In genomic region chr11:618856-619624, GRCh38 we compare ENCODE assay signal across 26 cellular contexts. TPM values are rescaled to one million over a fixed set of nuclear protein-coding genes. Genes with fewer than 3 reads are reported as not detected.
"Had no signal": no experiment of that assay in that cellular context is flagged by ENCODE, and none has a peak within 500 bp of the region (broad histone marks: within the 10 kb centered on the region; RNA-seq: fewer than 3 reads in every experiment).

No MANE protein-coding gene starts in this region.

- H3K9me3 ChIP-seq: heart left ventricle, right atrium auricular region, tibial artery, upper lobe of left lung, uterus had no signal

- H3K4me3 ChIP-seq: heart left ventricle, right atrium auricular region, tibial artery, upper lobe of left lung, uterus had no signal

- H3K27me3 Mint-ChIP-seq: stimulated activated naive CD8-positive, alpha-beta T cell treated with anti-CD3 and anti-CD28 coated beads, Interleukin-15, Interleukin-2, amounts not matched to agents 100 ng/mL and 50 ng/mL, for 24 hours had no signal

- DNase-seq: dermis blood vessel endothelial cell; endodermal cell; foreskin melanocyte; heart left ventricle; hippocampal formation; kidney glomerular epithelial cell; mammary epithelial cell; naive thymus-derived CD8-positive, alpha-beta T cell; posterior cingulate gyrus; small intestine; stimulated activated CD4-positive, alpha-beta T cell treated with anti-CD3 and anti-CD28 coated beads, Interleukin-2, amount 100 ng/mL, for 48 hours; tibial artery; uterus had no signal

- H3K27ac ChIP-seq: heart left ventricle, right atrium auricular region, tibial artery, upper lobe of left lung, uterus had no signal

- H3K4me1 Mint-ChIP-seq: endodermal cell had no signal

- H3K9me3 Mint-ChIP-seq: endodermal cell; naive thymus-derived CD8-positive, alpha-beta T cell; stimulated activated naive CD8-positive, alpha-beta T cell treated with anti-CD3 and anti-CD28 coated beads, Interleukin-15, Interleukin-2, amounts not matched to agents 100 ng/mL and 50 ng/mL, for 24 hours had no signal

- H3K27me3 ChIP-seq: right atrium auricular region, tibial artery, upper lobe of left lung, uterus had no signal

- ATAC-seq: heart left ventricle; naive thymus-derived CD8-positive, alpha-beta T cell had no signal

- H3K27ac Mint-ChIP-seq: endodermal cell; naive thymus-derived CD8-positive, alpha-beta T cell; stimulated activated naive CD8-positive, alpha-beta T cell treated with anti-CD3 and anti-CD28 coated beads, Interleukin-15, Interleukin-2, amounts not matched to agents 100 ng/mL and 50 ng/mL, for 24 hours had no signal

- FAIRE-seq: colon, endothelial cell of umbilical vein, small intestine had no signal

- H3K36me3 ChIP-seq: right atrium auricular region, uterus had no signal

- H3K4me3 Mint-ChIP-seq: endodermal cell; stimulated activated naive CD8-positive, alpha-beta T cell treated with anti-CD3 and anti-CD28 coated beads, Interleukin-15, Interleukin-2, amounts not matched to agents 100 ng/mL and 50 ng/mL, for 24 hours had no signal

RNA-seq across cellular contexts. Expression of gene CDHR5, which starts 5.7 kb away (rescaled TPM):
- total RNA-seq: dermis blood vessel endothelial cell; endothelial cell of umbilical vein; glomerular endothelial cell; heart left ventricle; mammary epithelial cell; naive thymus-derived CD8-positive, alpha-beta T cell; osteocyte; right atrium auricular region; temporal lobe had no signal
- polyA plus RNA-seq: endothelial cell of umbilical vein; mammary epithelial cell; naive thymus-derived CD8-positive, alpha-beta T cell; neural cell had no signal

RNA-seq across cellular contexts. Expression of gene SCT, which starts 7.9 kb away (rescaled TPM):
- total RNA-seq: dermis blood vessel endothelial cell; endothelial cell of umbilical vein; glomerular endothelial cell; liver; mammary epithelial cell; mesenteric fat pad; mononuclear cell; naive thymus-derived CD8-positive, alpha-beta T cell; osteocyte; right atrium auricular region; temporal lobe; uterus had no signal
- polyA plus RNA-seq: endothelial cell of umbilical vein; esophagus; heart left ventricle; liver; mammary epithelial cell; naive thymus-derived CD8-positive, alpha-beta T cell; neural cell had no signal

RNA-seq across cellular contexts. Expression of gene DRD4, which starts 18.0 kb away (rescaled TPM):
- total RNA-seq: glomerular endothelial cell, liver, right atrium auricular region, temporal lobe had no signal
- polyA plus RNA-seq: endothelial cell of umbilical vein; liver; mammary epithelial cell; naive thymus-derived CD8-positive, alpha-beta T cell; neural cell had no signal
